ENCODE assay signal across 9 cellular contexts in the genomic region with DNA sequence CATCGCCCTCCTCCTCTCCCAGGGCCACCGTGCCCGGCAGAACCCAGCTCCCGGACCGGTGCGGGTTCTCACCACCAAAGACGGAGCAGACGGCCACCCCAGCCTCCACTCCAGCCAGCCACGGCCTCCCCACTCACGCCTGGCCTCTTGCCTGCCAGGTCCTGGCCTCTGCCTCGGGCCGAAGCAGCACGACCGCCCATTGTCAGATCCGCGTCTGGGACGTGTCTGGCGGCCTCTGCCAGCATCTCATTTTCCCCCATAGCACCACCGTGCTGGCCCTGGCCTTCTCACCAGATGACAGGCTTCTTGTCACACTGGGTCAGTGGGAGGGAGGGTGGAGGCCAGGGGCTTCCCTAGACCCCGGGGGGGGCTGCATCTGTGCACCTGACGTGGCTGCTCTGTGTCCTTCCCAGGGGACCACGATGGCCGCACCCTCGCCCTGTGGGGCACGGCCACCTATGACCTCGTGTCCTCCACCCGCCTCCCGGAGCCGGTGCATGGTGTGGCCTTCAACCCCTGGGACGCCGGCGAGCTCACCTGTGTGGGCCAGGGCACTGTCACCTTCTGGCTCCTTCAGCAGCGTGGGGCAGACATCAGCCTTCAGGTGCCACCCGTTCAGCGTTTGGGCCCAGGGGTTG. TPM values are rescaled to one million over a fixed set of nuclear protein-coding genes. Genes with fewer than 3 reads are reported as not detected.
DNase-seq lines count a peak whose midpoint lies in the region; ATAC-seq and TF ChIP-seq lines count a peak whose summit lies in the region.
"Had no signal": no experiment of that assay in that cellular context is flagged by ENCODE, and none has a peak within 500 bp of the region (broad histone marks: within the 10 kb centered on the region; RNA-seq: fewer than 3 reads in every experiment).

No MANE protein-coding gene starts in this region.

- peaks cover 65% of the 10 kb centered on the region for H3K36me3 ChIP-seq in DND-41 (ENCODE audit: insufficient read depth, low read length)
- H3K36me3 ChIP-seq in body of pancreas (replicated peaks in 1 of 2; ENCODE audit: insufficient read depth in 1 of 2, low read depth in 2 of 2) = no peaks in the 10 kb centered on the region
- no peaks in the 10 kb centered on the region for H3K36me3 ChIP-seq in neutrophil

- H3K4me3 ChIP-seq in DND-41 (ENCODE audit: low read depth in 1 of 2, low read length in 2 of 2) = no peak overlapping the region
- H3K4me3 ChIP-seq in body of pancreas = no peak overlapping the region
- H3K4me3 ChIP-seq in neutrophil (ENCODE audit: low read depth in 1 of 2, low read length in 1 of 2) = no peak overlapping the region

- H3K9ac ChIP-seq in DND-41 (ENCODE audit: low read depth, low read length) = no peak overlapping the region

- intact Hi-C loops in body of pancreas (cut with DNase I) = no loop called here

- no peak for TF ChIP-seq POLR2A in body of pancreas (IDR thresholded peaks at IDR 0.05)

- H3K4me1 ChIP-seq in DND-41 (ENCODE audit: insufficient read depth, low read length) (no peaks in the 10 kb centered on the region), body of pancreas (peaks cover 19% of the 10 kb centered on the region), neutrophil (ENCODE audit: control insufficient read depth in 1 of 2, insufficient read depth in 1 of 2, low read depth in 1 of 2, low read length in 1 of 2) (peaks cover 9 to 13% of the 10 kb centered on the region in 2 experiments)

- H4K20me1 ChIP-seq in DND-41 (ENCODE audit: insufficient read depth, low read length) = peaks cover 23% of the 10 kb centered on the region

- DNase-seq in DND-41 (no peak), body of pancreas (peak in 1 of 4 donors; percentile 42), NCI-H82 (lab: John Stamatoyannopoulos, UW) (no peak), dedifferentiated amniotic fluid mesenchymal stem cell (ENCODE audit: extremely low spot score) (no peak)
- no peak for DNase-seq in stimulated activated CD4-positive, alpha-beta T cell treated with anti-CD3 and anti-CD28 coated beads, Interleukin-15, amount 100 ng/mL, for 24 hours
- DNase-seq: NCI-H1694 had no signal

- no peak overlapping the region for H2AFZ ChIP-seq in DND-41 (ENCODE audit: low read depth, low read length)

- WGBS in body of pancreas, 2 donors = 0 to 30% methylated on average over 3 to 35 of the region's 35 CpGs

- H3K4me2 ChIP-seq in DND-41 (ENCODE audit: insufficient read depth, low read length) = no peak overlapping the region

- no peaks in the 10 kb centered on the region for H3K79me2 ChIP-seq in DND-41 (ENCODE audit: insufficient read depth, low read length)

- H3K9me3 ChIP-seq in DND-41 (ENCODE audit: insufficient read depth, low read length, severe bottlenecking) (no peaks in the 10 kb centered on the region), body of pancreas (no peaks in the 10 kb centered on the region), neutrophil (no peaks in the 10 kb centered on the region)

- no peak overlapping the region for H3K27ac ChIP-seq in DND-41 (ENCODE audit: low read length)
- H3K27ac ChIP-seq in body of pancreas = peak overlapping the region; percentile 30 to 80 (median 78)
- peak overlapping the region; percentile 4 for H3K27ac ChIP-seq in neutrophil

- no peak for TF ChIP-seq CTCF in DND-41 (IDR thresholded peaks at IDR 0.05; ENCODE audit: borderline replicate concordance, extremely low read depth, low read length, poor library complexity, severe bottlenecking)
- no peak for TF ChIP-seq CTCF in body of pancreas (IDR thresholded peaks at IDR 0.05)
- TF ChIP-seq CTCF in neutrophil (IDR thresholded peaks at IDR 0.05) = no peak

- peak; percentile 16; the same call in 2 of the 3 replicates for ATAC-seq in DND-41 (ENCODE audit: insufficient read depth, low read depth)
- ATAC-seq in HG03159 (IDR thresholded peaks at IDR 0.05; ENCODE audit: unreplicated experiment) = peak; percentile 6
- ATAC-seq in body of pancreas = no peak
- ATAC-seq in HG03095 (IDR thresholded peaks at IDR 0.05; ENCODE audit: unreplicated experiment) = no peak

- no peaks in the 10 kb centered on the region for H3K27me3 ChIP-seq in DND-41 (ENCODE audit: insufficient read depth, low read length, poor library complexity)
- no peaks in the 10 kb centered on the region for H3K27me3 ChIP-seq in body of pancreas
- no peaks in the 10 kb centered on the region for H3K27me3 ChIP-seq in neutrophil

RNA-seq across cellular contexts. Expression of a gene that starts 6.6 kb away (rescaled TPM):
- total RNA-seq in body of pancreas = 10 to 100 TPM; 65.6 to 89.0 TPM

RNA-seq across cellular contexts. Expression of a gene that starts 12.1 kb away (rescaled TPM):
- 100 to 1,000 TPM in 1 of 2 donors, 10 to 100 TPM in 1; 15.8 to 111 TPM for total RNA-seq in body of pancreas

RNA-seq across cellular contexts. Expression of a gene that starts 14.2 kb away (rescaled TPM):
- total RNA-seq in body of pancreas = 1 to 10 TPM; 1.8 to 4.3 TPM

RNA-seq across cellular contexts. Expression of a gene that starts 18.9 kb away (rescaled TPM):
- 100 to 1,000 TPM in 1 of 2 donors, 10 to 100 TPM in 1; 63.3 to 205 TPM for total RNA-seq in body of pancreas

RNA-seq across cellular contexts. Expression of a gene that starts 19.7 kb away (rescaled TPM):
- total RNA-seq in body of pancreas = 10 to 100 TPM; 41.2 to 47.5 TPM

Comparison
In these comparisons a context has a peak if more than half of its experiments do, and no peak if none do; other contexts are left out.
1. ATAC-seq: peak in DND-41 (single experiment) and HG03159 (single experiment); none in body of pancreas (single experiment) and HG03095 (single experiment).